ENCODE assay signal across 1 cellular context in the genomic region with DNA sequence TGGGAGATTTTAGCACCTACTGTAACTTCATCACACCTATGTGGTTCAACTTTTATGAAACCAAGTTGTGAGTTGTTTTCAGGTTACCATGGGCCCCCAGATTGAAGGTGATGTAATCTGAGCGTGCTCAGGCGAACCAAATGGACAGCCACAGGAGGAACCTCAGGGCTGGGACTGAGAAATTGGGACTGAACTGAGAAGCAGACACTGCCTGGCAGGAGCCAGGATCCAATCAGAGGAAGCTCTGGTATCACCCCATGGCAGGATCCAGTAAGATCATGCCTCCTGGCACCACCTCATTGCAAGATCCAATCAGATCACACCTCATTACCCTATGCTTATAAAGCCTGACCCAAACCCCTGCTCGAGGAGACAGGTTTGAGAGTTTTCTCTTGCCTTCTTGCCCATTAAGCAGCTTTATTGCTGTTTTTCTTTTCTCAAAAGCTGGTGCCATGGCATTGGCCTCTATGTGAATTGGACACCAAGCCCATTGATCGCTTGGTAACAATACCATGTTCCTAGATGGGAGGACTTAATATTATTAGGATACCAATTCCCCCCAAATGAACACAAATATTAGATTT.
A peak's percentile ranks its signal among the peaks of the same experiment; 100 is the strongest.
TF ChIP-seq lines count a peak whose summit lies in the region.

No MANE protein-coding gene starts in this region.

TF ChIP-seq in K562, 482 proteins besides CTCF, POLR2A, EP300 and RAD21 (continued from another document and continues in another):
- TF ChIP-seq FOS (IDR thresholded peaks at IDR 0.05; ENCODE audit: extremely low read depth, insufficient read length), result peak; percentile 54
- no peak for TF ChIP-seq EP400 (IDR thresholded peaks at IDR 0.05)
- no peak for TF ChIP-seq ZNF311 (CRISPR knock-in tag; IDR thresholded peaks at IDR 0.05)
- peak; percentile 96 for TF ChIP-seq SREBF1 (IDR thresholded peaks at IDR 0.05; ENCODE audit: borderline replicate concordance, low read depth, low read length)
- no peak for TF ChIP-seq ZNF699 (CRISPR knock-in tag; IDR thresholded peaks at IDR 0.05; ENCODE audit: insufficient replicate concordance)
- no peak for TF ChIP-seq POLR2AphosphoS2 (IDR thresholded peaks at IDR 0.05; ENCODE audit: low read length)
- no peak for TF ChIP-seq PHTF2 (CRISPR knock-in tag; IDR thresholded peaks at IDR 0.05)
- TF ChIP-seq, protein P1, sequence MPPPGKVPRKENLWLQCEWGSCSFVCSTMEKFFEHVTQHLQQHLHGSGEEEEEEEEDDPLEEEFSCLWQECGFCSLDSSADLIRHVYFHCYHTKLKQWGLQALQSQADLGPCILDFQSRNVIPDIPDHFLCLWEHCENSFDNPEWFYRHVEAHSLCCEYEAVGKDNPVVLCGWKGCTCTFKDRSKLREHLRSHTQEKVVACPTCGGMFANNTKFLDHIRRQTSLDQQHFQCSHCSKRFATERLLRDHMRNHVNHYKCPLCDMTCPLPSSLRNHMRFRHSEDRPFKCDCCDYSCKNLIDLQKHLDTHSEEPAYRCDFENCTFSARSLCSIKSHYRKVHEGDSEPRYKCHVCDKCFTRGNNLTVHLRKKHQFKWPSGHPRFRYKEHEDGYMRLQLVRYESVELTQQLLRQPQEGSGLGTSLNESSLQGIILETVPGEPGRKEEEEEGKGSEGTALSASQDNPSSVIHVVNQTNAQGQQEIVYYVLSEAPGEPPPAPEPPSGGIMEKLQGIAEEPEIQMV (tag; conservative IDR thresholded peaks at IDR 0.05; ENCODE audit: low read depth), result no peak
- no peak for TF ChIP-seq MEF2D (tag; conservative IDR thresholded peaks at IDR 0.05; ENCODE audit: low read depth)
- TF ChIP-seq, protein P2, sequence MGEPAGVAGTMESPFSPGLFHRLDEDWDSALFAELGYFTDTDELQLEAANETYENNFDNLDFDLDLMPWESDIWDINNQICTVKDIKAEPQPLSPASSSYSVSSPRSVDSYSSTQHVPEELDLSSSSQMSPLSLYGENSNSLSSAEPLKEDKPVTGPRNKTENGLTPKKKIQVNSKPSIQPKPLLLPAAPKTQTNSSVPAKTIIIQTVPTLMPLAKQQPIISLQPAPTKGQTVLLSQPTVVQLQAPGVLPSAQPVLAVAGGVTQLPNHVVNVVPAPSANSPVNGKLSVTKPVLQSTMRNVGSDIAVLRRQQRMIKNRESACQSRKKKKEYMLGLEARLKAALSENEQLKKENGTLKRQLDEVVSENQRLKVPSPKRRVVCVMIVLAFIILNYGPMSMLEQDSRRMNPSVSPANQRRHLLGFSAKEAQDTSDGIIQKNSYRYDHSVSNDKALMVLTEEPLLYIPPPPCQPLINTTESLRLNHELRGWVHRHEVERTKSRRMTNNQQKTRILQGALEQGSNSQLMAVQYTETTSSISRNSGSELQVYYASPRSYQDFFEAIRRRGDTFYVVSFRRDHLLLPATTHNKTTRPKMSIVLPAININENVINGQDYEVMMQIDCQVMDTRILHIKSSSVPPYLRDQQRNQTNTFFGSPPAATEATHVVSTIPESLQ (CRISPR knock-in tag; IDR thresholded peaks at IDR 0.05), result no peak
- TF ChIP-seq CEBPG (CRISPR knock-in tag; IDR thresholded peaks at IDR 0.05), result no peak
- peak in 1 of 2 experiments; percentile 73; a peak in 2 of 4 replicates for TF ChIP-seq CEBPG (tag; conservative IDR thresholded peaks at IDR 0.05 in 1 of 2, IDR thresholded peaks at IDR 0.05 in 1 of 2)
- TF ChIP-seq POLR2H (tag; IDR thresholded peaks at IDR 0.05; ENCODE audit: low read depth), result peak; percentile 95
- TF ChIP-seq, protein P3, sequence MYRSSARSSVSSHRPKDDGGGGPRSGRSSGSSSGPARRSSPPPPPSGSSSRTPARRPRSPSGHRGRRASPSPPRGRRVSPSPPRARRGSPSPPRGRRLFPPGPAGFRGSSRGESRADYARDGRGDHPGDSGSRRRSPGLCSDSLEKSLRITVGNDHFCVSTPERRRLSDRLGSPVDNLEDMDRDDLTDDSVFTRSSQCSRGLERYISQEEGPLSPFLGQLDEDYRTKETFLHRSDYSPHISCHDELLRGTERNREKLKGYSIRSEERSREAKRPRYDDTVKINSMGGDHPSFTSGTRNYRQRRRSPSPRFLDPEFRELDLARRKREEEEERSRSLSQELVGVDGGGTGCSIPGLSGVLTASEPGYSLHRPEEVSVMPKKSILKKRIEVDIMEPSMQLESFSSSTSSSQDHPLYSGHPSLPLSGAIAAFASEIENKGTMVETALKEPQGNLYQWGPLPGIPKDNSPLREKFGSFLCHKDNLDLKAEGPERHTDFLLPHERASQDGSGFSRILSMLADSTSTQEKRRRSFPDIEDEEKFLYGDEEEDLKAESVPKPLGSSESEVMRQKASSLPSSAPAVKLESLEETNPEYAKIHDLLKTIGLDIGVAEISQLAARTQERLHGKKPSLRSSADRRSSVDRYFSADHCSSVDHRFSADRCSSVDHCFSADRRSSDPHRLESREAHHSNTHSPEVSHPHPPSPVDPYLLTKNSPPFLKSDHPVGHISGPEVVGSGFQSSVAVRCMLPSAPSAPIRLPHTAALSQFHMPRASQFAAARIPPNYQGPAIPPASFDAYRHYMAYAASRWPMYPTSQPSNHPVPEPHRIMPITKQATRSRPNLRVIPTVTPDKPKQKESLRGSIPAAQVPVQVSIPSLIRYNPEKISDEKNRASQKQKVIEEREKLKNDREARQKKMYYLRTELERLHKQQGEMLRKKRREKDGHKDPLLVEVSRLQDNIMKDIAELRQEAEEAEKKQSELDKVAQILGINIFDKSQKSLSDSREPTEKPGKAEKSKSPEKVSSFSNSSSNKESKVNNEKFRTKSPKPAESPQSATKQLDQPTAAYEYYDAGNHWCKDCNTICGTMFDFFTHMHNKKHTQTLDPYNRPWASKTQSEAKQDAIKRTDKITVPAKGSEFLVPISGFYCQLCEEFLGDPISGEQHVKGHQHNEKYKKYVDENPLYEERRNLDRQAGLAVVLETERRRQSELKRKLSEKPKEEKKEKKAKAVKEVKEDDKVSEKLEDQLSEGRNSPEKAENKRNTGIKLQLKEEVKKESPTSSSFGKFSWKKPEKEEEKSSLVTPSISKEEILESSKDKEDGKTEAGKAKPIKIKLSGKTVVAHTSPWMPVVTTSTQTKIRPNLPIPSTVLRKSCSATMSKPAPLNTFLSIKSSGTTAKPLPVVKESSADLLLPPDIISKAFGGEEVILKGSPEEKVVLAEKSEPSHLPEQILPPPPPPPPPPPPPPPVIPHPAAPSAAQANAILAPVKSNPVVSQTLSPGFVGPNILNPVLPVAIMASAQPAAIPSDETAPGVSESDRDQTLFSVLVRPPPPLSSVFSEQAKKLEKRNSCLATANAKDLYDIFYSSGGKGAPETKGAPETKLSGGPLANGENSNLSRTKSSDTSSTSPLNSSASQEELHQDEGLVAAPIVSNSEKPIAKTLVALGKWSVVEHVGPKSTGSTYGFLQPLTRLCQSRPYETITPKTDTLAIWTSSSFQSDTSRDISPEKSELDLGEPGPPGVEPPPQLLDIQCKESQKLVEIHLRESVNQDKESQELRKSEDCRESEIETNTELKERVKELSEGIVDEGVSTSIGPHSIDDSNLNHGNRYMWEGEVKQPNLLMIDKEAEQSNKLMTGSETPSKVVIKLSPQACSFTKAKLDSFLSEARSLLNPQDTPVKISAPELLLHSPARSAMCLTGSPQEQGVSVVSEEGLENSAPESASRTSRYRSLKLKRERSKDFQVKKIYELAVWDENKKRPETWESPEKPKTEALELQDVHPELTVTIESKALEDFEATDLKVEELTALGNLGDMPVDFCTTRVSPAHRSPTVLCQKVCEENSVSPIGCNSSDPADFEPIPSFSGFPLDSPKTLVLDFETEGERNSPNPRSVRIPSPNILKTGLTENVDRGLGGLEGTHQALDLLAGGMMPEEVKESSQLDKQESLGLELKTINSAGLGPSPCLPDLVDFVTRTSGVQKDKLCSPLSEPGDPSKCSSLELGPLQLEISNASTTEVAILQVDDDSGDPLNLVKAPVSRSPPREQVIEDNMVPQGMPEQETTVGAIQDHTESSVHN (IDR thresholded peaks at IDR 0.05; ENCODE audit: borderline replicate concordance in 1 of 2, low read depth in 1 of 2), result no peak
- TF ChIP-seq PHB2 (IDR thresholded peaks at IDR 0.05; ENCODE audit: low read depth), result no peak
- peak; percentile 58; the same call in 1 of the 2 replicates for TF ChIP-seq ATF7 (IDR thresholded peaks at IDR 0.05)
- TF ChIP-seq ARID2 (IDR thresholded peaks at IDR 0.05), result no peak
- TF ChIP-seq ZNF347 (CRISPR knock-in tag; IDR thresholded peaks at IDR 0.05; ENCODE audit: low read depth), result no peak
- TF ChIP-seq, protein P4, sequence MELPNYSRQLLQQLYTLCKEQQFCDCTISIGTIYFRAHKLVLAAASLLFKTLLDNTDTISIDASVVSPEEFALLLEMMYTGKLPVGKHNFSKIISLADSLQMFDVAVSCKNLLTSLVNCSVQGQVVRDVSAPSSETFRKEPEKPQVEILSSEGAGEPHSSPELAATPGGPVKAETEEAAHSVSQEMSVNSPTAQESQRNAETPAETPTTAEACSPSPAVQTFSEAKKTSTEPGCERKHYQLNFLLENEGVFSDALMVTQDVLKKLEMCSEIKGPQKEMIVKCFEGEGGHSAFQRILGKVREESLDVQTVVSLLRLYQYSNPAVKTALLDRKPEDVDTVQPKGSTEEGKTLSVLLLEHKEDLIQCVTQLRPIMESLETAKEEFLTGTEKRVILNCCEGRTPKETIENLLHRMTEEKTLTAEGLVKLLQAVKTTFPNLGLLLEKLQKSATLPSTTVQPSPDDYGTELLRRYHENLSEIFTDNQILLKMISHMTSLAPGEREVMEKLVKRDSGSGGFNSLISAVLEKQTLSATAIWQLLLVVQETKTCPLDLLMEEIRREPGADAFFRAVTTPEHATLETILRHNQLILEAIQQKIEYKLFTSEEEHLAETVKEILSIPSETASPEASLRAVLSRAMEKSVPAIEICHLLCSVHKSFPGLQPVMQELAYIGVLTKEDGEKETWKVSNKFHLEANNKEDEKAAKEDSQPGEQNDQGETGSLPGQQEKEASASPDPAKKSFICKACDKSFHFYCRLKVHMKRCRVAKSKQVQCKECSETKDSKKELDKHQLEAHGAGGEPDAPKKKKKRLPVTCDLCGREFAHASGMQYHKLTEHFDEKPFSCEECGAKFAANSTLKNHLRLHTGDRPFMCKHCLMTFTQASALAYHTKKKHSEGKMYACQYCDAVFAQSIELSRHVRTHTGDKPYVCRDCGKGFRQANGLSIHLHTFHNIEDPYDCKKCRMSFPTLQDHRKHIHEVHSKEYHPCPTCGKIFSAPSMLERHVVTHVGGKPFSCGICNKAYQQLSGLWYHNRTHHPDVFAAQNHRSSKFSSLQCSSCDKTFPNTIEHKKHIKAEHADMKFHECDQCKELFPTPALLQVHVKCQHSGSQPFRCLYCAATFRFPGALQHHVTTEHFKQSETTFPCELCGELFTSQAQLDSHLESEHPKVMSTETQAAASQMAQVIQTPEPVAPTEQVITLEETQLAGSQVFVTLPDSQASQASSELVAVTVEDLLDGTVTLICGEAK (IDR thresholded peaks at IDR 0.05), result no peak
- TF ChIP-seq, protein P4 (CRISPR knock-in tag; IDR thresholded peaks at IDR 0.05), result no peak
- 0 out of 2 replicates have a peak, but pooled peaks have one; percentile 29 for TF ChIP-seq FOXJ2 (tag; IDR thresholded peaks at IDR 0.05)
- TF ChIP-seq, protein P5, sequence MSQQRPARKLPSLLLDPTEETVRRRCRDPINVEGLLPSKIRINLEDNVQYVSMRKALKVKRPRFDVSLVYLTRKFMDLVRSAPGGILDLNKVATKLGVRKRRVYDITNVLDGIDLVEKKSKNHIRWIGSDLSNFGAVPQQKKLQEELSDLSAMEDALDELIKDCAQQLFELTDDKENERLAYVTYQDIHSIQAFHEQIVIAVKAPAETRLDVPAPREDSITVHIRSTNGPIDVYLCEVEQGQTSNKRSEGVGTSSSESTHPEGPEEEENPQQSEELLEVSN (IDR thresholded peaks at IDR 0.05; ENCODE audit: borderline replicate concordance in 1 of 2, extremely low read depth in 1 of 2, insufficient read depth in 1 of 2, insufficient read length in 1 of 2, low read depth in 1 of 2, low read length in 1 of 2, poor library complexity in 1 of 2, severe bottlenecking in 1 of 2), result no peak
- no peak for TF ChIP-seq TCF3 (CRISPR knock-in tag; IDR thresholded peaks at IDR 0.05)
- no peak for TF ChIP-seq NR1H2 (CRISPR knock-in tag; IDR thresholded peaks at IDR 0.05)
- TF ChIP-seq, protein P6, sequence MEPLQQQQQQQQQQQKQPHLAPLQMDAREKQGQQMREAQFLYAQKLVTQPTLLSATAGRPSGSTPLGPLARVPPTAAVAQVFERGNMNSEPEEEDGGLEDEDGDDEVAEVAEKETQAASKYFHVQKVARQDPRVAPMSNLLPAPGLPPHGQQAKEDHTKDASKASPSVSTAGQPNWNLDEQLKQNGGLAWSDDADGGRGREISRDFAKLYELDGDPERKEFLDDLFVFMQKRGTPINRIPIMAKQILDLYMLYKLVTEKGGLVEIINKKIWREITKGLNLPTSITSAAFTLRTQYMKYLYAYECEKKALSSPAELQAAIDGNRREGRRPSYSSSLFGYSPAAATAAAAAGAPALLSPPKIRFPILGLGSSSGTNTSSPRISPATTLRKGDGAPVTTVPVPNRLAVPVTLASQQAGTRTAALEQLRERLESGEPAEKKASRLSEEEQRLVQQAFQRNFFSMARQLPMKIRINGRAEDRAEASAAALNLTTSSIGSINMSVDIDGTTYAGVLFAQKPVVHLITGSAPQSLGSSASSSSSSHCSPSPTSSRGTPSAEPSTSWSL (CRISPR knock-in tag; IDR thresholded peaks at IDR 0.05; ENCODE audit: borderline replicate concordance), result no peak
- TF ChIP-seq CCAR2 (IDR thresholded peaks at IDR 0.05; ENCODE audit: low read depth, low read length), result no peak
- TF ChIP-seq, protein P7, sequence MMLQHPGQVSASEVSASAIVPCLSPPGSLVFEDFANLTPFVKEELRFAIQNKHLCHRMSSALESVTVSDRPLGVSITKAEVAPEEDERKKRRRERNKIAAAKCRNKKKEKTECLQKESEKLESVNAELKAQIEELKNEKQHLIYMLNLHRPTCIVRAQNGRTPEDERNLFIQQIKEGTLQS (IDR thresholded peaks at IDR 0.05), result peak; percentile 35; the same call in 1 of the 2 replicates
- TF ChIP-seq, protein P7 (CRISPR knock-in tag; conservative IDR thresholded peaks at IDR 0.05), result no peak
